In the genomic region with DNA sequence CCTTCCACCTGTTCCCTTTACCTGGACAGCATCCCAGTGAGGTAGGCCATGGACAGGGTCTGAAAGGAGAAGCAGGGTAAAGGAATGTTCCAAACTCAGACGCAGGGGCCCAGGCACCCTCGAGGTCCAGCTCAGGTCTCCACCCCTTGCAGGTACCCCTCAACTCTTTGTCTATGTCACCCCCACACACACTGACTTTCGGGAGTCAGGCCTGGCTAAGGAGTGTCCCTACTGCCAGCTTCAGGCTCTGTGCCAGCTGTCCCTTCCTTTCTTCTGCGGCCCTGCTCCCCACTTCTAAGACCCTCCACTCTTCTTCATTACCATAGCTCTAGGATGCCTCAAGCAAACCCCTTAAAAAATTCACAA, we compare ENCODE assay signal across 31 cellular contexts. TPM values are rescaled to one million over a fixed set of nuclear protein-coding genes. Genes with fewer than 3 reads are reported as not detected.
"Had no signal": no experiment of that assay in that cellular context is flagged by ENCODE, and none has a peak within 500 bp of the region (broad histone marks: within the 10 kb centered on the region; RNA-seq: fewer than 3 reads in every experiment).

No MANE protein-coding gene starts in this region.

- H3K27ac ChIP-seq: hepatocyte, lower lobe of right lung, neural progenitor cell, ovary, right atrium auricular region, right lobe of liver, tibial nerve, uterus had no signal

- H3K27me3 ChIP-seq: neural progenitor cell, ovary, right atrium auricular region, right lobe of liver, tibial nerve, uterus had no signal

- H3K79me2 ChIP-seq: hepatocyte had no signal

- DNase-seq: kidney glomerular epithelial cell; left cardiac atrium; lower lobe of right lung; mammary epithelial cell; mesendoderm; naive B cell; natural killer cell; nephron progenitor cell; ovary; stimulated activated CD4-positive, alpha-beta T cell treated with anti-CD3 and anti-CD28 coated beads, Interleukin-1b, Interleukin-23, amount 100 ng/mL, for 48 hours; stimulated activated CD4-positive, alpha-beta T cell treated with anti-CD3 and anti-CD28 coated beads, Interleukin-2, amount 100 ng/mL, for 48 hours; stimulated activated CD4-positive, alpha-beta T cell treated with anti-CD3 and anti-CD28 coated beads, Interleukin-4, amount 100 ng/mL, for 4 hours; stimulated activated CD8-positive, alpha-beta memory T cell treated with anti-CD3 and anti-CD28 coated beads, Interleukin-4, amount 100 ng/mL, for 48 hours; stimulated activated naive B cell treated with anti-CD40 and anti-IgM and Interleukin-4, amounts not matched to agents 10 μg/mL and 1 μg/mL and 100 μg/mL, for 72 hours; uterus had no signal

- H3K4me3 Mint-ChIP-seq: mesothelial cell of epicardium; naive B cell; natural killer cell; nephron progenitor cell; neural progenitor cell; stimulated activated naive B cell treated with anti-CD40 and anti-IgM and Interleukin-4, amounts not matched to agents 10 μg/mL and 1 μg/mL and 100 μg/mL, for 72 hours; stimulated activated naive CD8-positive, alpha-beta T cell treated with anti-CD3 and anti-CD28 coated beads, Interleukin-15, Interleukin-2, amounts not matched to agents 100 ng/mL and 50 ng/mL, for 24 hours; type B pancreatic cell had no signal

- H2AFZ ChIP-seq: hepatocyte, neural progenitor cell had no signal

- H3K4me2 ChIP-seq: hepatocyte, neural progenitor cell, smooth muscle cell had no signal

- H3K36me3 Mint-ChIP-seq: mesothelial cell of epicardium; naive B cell; natural killer cell; neural progenitor cell; stimulated activated naive B cell treated with anti-CD40 and anti-IgM and Interleukin-4, amounts not matched to agents 10 μg/mL and 1 μg/mL and 100 μg/mL, for 72 hours; type B pancreatic cell had no signal

- H3K36me3 ChIP-seq: lower lobe of right lung, neural progenitor cell, ovary, right atrium auricular region, right lobe of liver, tibial nerve, uterus had no signal

- ATAC-seq: left cardiac atrium; left lobe of liver; left ventricle myocardium superior; lower lobe of right lung; natural killer cell; right lobe of liver; stimulated activated naive B cell treated with anti-CD40 and anti-IgM and Interleukin-4, amounts not matched to agents 10 μg/mL and 1 μg/mL and 100 μg/mL, for 72 hours had no signal

- H3K9me3 ChIP-seq: lower lobe of right lung, ovary, right atrium auricular region, right lobe of liver, tibial nerve, uterus had no signal

- H3K9me3 Mint-ChIP-seq: mesothelial cell of epicardium; naive B cell; natural killer cell; nephron progenitor cell; neural progenitor cell; stimulated activated naive B cell treated with anti-CD40 and anti-IgM and Interleukin-4, amounts not matched to agents 10 μg/mL and 1 μg/mL and 100 μg/mL, for 72 hours; stimulated activated naive CD8-positive, alpha-beta T cell treated with anti-CD3 and anti-CD28 coated beads, Interleukin-15, Interleukin-2, amounts not matched to agents 100 ng/mL and 50 ng/mL, for 24 hours; type B pancreatic cell had no signal

- H3K9ac ChIP-seq: neural progenitor cell had no signal

- H3K4me1 Mint-ChIP-seq: natural killer cell had no signal

- H3K4me1 ChIP-seq: lower lobe of right lung, right atrium auricular region, right lobe of liver, uterus had no signal

- H3K4me3 ChIP-seq: hepatocyte, lower lobe of right lung, neural progenitor cell, ovary, right atrium auricular region, right lobe of liver, smooth muscle cell, tibial nerve, uterus had no signal

- H3K27ac Mint-ChIP-seq: mesothelial cell of epicardium; natural killer cell; neural progenitor cell; progenitor cell of endocrine pancreas; stimulated activated naive B cell treated with anti-CD40 and anti-IgM and Interleukin-4, amounts not matched to agents 10 μg/mL and 1 μg/mL and 100 μg/mL, for 72 hours; stimulated activated naive CD8-positive, alpha-beta T cell treated with anti-CD3 and anti-CD28 coated beads, Interleukin-15, Interleukin-2, amounts not matched to agents 100 ng/mL and 50 ng/mL, for 24 hours; type B pancreatic cell had no signal

RNA-seq across cellular contexts. Expression of a gene that starts 13.6 kb away (rescaled TPM):
- total RNA-seq: left lobe of liver, mammary epithelial cell, mononuclear cell, progenitor cell of endocrine pancreas, pulmonary artery endothelial cell, renal cortical epithelial cell had no signal
- polyA plus RNA-seq: keratinocyte, mammary epithelial cell had no signal
